19 cellular contexts compared by ENCODE assay signal in the genomic region with DNA sequence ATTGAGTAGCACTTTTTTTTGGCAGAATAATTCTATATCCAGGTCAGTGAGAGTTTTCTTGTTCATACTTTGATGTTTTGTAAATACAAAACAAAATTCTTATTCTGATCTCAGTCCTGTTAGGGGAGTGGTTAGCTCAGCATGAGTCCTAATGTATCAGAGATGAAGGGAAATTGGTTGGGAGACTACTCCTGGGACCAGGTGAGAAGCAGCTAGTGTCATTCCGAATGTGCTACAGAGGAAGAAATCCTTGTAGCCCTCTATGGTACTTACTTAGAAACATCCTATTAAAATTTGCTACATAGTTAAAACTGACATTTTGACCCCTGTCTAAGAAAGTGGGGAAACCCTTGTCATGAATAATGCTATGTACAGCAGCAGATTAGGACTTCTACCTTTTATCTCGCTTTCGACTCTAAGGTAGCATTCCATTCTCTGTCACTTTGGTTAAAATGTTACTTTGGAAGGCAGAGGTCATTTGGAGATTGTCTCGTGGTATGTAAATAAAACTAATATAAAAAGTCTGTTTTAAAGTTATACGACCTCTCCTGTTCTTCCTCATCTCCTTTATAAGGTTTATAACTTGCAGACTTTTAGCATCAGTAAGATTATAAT.
"Had no signal": no experiment of that assay in that cellular context is flagged by ENCODE, and none has a peak within 500 bp of the region (broad histone marks: within the 10 kb centered on the region; RNA-seq: fewer than 3 reads in every experiment).

No MANE protein-coding gene starts in this region.

- H3K9ac ChIP-seq: parathyroid adenoma had no signal

- H3K27me3 ChIP-seq: cardiac muscle cell, esophagus squamous epithelium, gastrocnemius medialis, tibial nerve had no signal

- ATAC-seq: activated naive CD8-positive, alpha-beta T cell treated with anti-CD3 and anti-CD28 coated beads, Interleukin-2, amount 50 U/mL, for 24 hours; activated T-cell treated with anti-CD3 and anti-CD28 coated beads, Interleukin-2, amount 50 U/mL, for 72 hours; gastrocnemius medialis; left ventricle myocardium superior; SK-N-SH treated with all-trans-retinoic acid at 6 μM for 48 hours had no signal

- H3K27ac ChIP-seq: cardiac muscle cell, esophagus squamous epithelium, gastrocnemius medialis, parathyroid adenoma, tibial nerve had no signal

- H3K4me3 ChIP-seq: cardiac muscle cell, esophagus squamous epithelium, gastrocnemius medialis, tibial nerve had no signal

- DNase-seq: activated CD4-positive, alpha-beta memory T cell treated with anti-CD3 and anti-CD28 coated beads, Interleukin-2, amount 10 ng/mL, durations not matched to agents 7 days and 5 days; activated CD4-positive, alpha-beta T cell treated with anti-CD3 and anti-CD28 coated beads, Interleukin-2, amount 10 ng/mL, durations not matched to agents 24 days and 14 days; activated effector memory CD4-positive, alpha-beta T cell treated with Interleukin-2 at 50 U/mL for 16 hours; activated naive CD4-positive, alpha-beta T cell treated with anti-CD3 and anti-CD28 coated beads, Interleukin-2, amount 50 U/mL, for 16 hours; activated naive CD8-positive, alpha-beta T cell treated with anti-CD3 and anti-CD28 coated beads, Interleukin-2, amount 50 U/mL, for 24 hours; activated T-cell treated with anti-CD3 and anti-CD28 coated beads, Interleukin-2, amount 50 U/mL, for 72 hours; effector memory CD4-positive, alpha-beta T cell; esophagus squamous epithelium; gastrocnemius medialis; head of caudate nucleus; left ventricle myocardium superior; midbrain; nephron progenitor cell; stimulated activated CD4-positive, alpha-beta T cell treated with anti-CD3 and anti-CD28 coated beads, Interleukin-1b, Interleukin-23, amount 100 ng/mL, for 48 hours had no signal

- FAIRE-seq: keratinocyte had no signal

- H3K9me3 ChIP-seq: esophagus squamous epithelium, gastrocnemius medialis, tibial nerve had no signal

- H3K36me3 ChIP-seq: cardiac muscle cell, esophagus squamous epithelium, gastrocnemius medialis, tibial nerve had no signal
